In genomic region chr1:95222629-95223028, GRCh38 we compare ENCODE assay signal across 1 cellular context.
TF ChIP-seq lines count a peak whose summit lies in the region.

No MANE protein-coding gene starts in this region.

TF ChIP-seq in A549, 52 proteins besides CTCF, POLR2A, EP300 and RAD21 (continued from another document):
- TF ChIP-seq, protein P1, sequence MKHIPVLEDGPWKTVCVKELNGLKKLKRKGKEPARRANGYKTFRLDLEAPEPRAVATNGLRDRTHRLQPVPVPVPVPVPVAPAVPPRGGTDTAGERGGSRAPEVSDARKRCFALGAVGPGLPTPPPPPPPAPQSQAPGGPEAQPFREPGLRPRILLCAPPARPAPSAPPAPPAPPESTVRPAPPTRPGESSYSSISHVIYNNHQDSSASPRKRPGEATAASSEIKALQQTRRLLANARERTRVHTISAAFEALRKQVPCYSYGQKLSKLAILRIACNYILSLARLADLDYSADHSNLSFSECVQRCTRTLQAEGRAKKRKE (CRISPR knock-in tag; IDR thresholded peaks at IDR 0.05; ENCODE audit: low read depth), result no peak
- no peak for TF ChIP-seq CBX8 (IDR thresholded peaks at IDR 0.05)
- TF ChIP-seq CBX2 (IDR thresholded peaks at IDR 0.05; ENCODE audit: borderline replicate concordance, low read depth), result no peak
- TF ChIP-seq FOSB (CRISPR knock-in tag; IDR thresholded peaks at IDR 0.05), result no peak
- no peak for TF ChIP-seq PBX3 (IDR thresholded peaks at IDR 0.05)
- TF ChIP-seq JUN (IDR thresholded peaks at IDR 0.05), result no peak
